In the genomic region with DNA sequence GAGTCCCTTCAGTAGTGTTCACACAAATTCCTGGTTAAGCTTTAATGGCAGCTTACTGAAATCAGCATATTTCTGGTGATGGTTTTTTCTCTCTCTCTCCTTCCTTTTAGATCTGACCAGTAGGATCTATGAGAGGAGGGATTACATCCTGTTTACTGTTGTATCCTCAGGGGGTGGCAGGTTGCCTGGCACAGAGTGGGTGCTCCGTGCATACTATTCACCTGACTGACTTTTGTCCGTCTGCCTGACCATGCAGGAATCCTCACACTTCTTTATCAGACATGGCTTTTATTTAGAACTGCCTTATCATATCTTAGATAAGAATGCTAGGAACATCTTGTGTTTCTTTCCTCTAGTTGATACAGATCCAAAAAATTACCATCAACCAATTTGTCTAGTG, we compare ENCODE assay signal across 1 cellular context.
TF ChIP-seq lines count a peak whose summit lies in the region.

No MANE protein-coding gene starts in this region.

TF ChIP-seq in IMR-90, 13 proteins besides CTCF, POLR2A, EP300 and RAD21:
- TF ChIP-seq BHLHE40 (IDR thresholded peaks at IDR 0.05; ENCODE audit: low read depth, low read length) (no peak), RFX5 (IDR thresholded peaks at IDR 0.05; ENCODE audit: low read depth, low read length) (no peak), MAZ (IDR thresholded peaks at IDR 0.05; ENCODE audit: borderline replicate concordance, low read depth, low read length) (no peak), NFE2L2 (IDR thresholded peaks at IDR 0.05; ENCODE audit: low read depth, low read length) (no peak), SMC3 (IDR thresholded peaks at IDR 0.05; ENCODE audit: low read depth, low read length) (no peak), RCOR1 (IDR thresholded peaks at IDR 0.05; ENCODE audit: insufficient replicate concordance, low read length) (no peak)
